Comparison of ENCODE assay signal across 10 cellular contexts in the genomic region with DNA sequence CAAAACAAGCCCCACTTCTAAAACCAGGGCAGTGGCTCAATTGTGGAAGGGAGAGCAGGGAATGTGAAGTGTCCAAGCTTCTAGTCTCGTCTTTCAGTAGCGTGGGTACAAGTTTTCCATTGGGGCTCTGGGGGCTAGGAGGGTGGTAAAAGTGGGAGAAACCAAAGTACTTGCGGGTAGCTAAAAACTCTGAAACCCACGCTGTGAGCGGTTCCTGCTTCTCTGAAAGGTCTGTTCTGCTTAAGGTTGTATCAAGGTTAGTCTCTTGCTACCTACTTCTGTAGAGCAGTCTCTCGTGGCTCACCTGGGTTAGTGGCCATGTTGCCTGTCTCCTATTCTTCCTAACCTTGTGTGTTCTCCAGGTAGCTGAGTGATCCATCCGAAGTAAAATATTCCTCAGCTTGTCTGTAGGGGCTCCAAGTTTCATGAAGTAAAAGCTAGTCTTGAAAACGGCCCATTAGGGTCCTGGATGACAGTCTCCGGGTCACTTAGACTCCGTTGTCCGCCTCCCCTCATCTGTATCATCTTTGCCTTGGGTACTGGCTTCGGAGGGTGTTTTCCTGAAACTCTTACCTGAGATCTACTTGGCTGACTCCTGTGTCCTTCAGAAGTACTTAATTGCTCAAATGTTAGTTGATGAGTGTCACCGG. TPM values are rescaled to one million over a fixed set of nuclear protein-coding genes. Genes with fewer than 3 reads are reported as not detected.
DNase-seq lines count a peak whose midpoint lies in the region; ATAC-seq and TF ChIP-seq lines count a peak whose summit lies in the region.
"Had no signal": no experiment of that assay in that cellular context is flagged by ENCODE, and none has a peak within 500 bp of the region (broad histone marks: within the 10 kb centered on the region; RNA-seq: fewer than 3 reads in every experiment).

No MANE protein-coding gene starts in this region.

- POLR2A ChIA-PET in WTC11 (lab: Charles Lee) = interaction anchor here (0.6 to 4.3 kb wide), 4 partner anchors 12 to 309 kb away, joined by 3 to 51 read pairs (median 4); no protein-coding TSS in a partner anchor

- peaks cover 31 to 59% (median 38%) of the 10 kb centered on the region in 4 donors for H3K4me1 ChIP-seq in transverse colon

- H3K9me3 ChIP-seq in transverse colon = no peaks in the 10 kb centered on the region

- H3K4me1 Mint-ChIP-seq in activated naive CD4-positive, alpha-beta T cell treated with anti-CD3 and anti-CD28 coated beads, Interleukin-2, amount 10 ng/mL, durations not matched to agents 7 days and 5 days = peaks cover 69% of the 10 kb centered on the region
- peaks cover 55% of the 10 kb centered on the region for H3K4me1 Mint-ChIP-seq in WTC11

- intact Hi-C loops in transverse colon (cut with DNase I; ENCODE audit: low total_unique reads) = no loop called here

- peaks cover 25% of the 10 kb centered on the region for H3K36me3 Mint-ChIP-seq in activated naive CD4-positive, alpha-beta T cell treated with anti-CD3 and anti-CD28 coated beads, Interleukin-2, amount 10 ng/mL, durations not matched to agents 7 days and 5 days
- H3K36me3 Mint-ChIP-seq in WTC11 = peaks cover 24% of the 10 kb centered on the region

- H3K27me3 ChIP-seq in layer of hippocampus (ENCODE audit: control insufficient read depth, insufficient read depth, low read length) (no peaks in the 10 kb centered on the region), transverse colon (no peaks in the 10 kb centered on the region)

- peaks cover 0 to 6% (median 0%) of the 10 kb centered on the region in 4 donors for H3K36me3 ChIP-seq in transverse colon

- no peaks in the 10 kb centered on the region for H3K9me3 Mint-ChIP-seq in activated naive CD4-positive, alpha-beta T cell treated with anti-CD3 and anti-CD28 coated beads, Interleukin-2, amount 10 ng/mL, durations not matched to agents 7 days and 5 days
- no peaks in the 10 kb centered on the region for H3K9me3 Mint-ChIP-seq in WTC11

- 84 to 100% methylated on average over 2 to 13 of the region's 13 CpGs for WGBS in transverse colon (ENCODE audit: low coverage in 1 of 2), 2 donors

- peak overlapping the region; percentile 79 for H3K4me3 Mint-ChIP-seq in activated naive CD4-positive, alpha-beta T cell treated with anti-CD3 and anti-CD28 coated beads, Interleukin-2, amount 10 ng/mL, durations not matched to agents 7 days and 5 days
- peak overlapping the region; percentile 85 for H3K4me3 Mint-ChIP-seq in WTC11

- no peak for DNase-seq in activated naive CD4-positive, alpha-beta T cell treated with anti-CD3 and anti-CD28 coated beads, Interleukin-2, amount 10 ng/mL, durations not matched to agents 7 days and 5 days
- DNase-seq in activated naive CD4-positive, alpha-beta T cell (lab: John Stamatoyannopoulos, UW) = no peak
- no peak for DNase-seq in WTC11 (ENCODE audit: low spot score)
- no peak for DNase-seq in transverse colon
- no peak for DNase-seq in NCI-H2227 (lab: John Stamatoyannopoulos, UW; ENCODE audit: unreplicated experiment)
- no peak for DNase-seq in superior temporal gyrus (ENCODE audit: extremely low spot score)
- DNase-seq: SHP77 treated with DMSO at 0.1 percent for 48 hours, small intestine had no signal

- ATAC-seq in WTC11 = no peak
- no peak for ATAC-seq in HG03025 (IDR thresholded peaks at IDR 0.05; ENCODE audit: low FRiP score, unreplicated experiment)

- CTCF ChIA-PET in activated naive CD4-positive, alpha-beta T cell treated with anti-CD3 and anti-CD28 coated beads, Interleukin-2, amount 10 ng/mL, durations not matched to agents 7 days and 5 days (lab: Charles Lee) = interaction anchor here (0.9 to 2.1 kb wide), 9 partner anchors 8 to 343 kb away, joined by 3 to 9 read pairs (median 3); no protein-coding TSS in a partner anchor
- CTCF ChIA-PET in WTC11 (lab: Charles Lee) = interaction anchor here (0.6 to 6.8 kb wide), 2 partner anchors 23 to 40 kb away, joined by 4 to 42 read pairs; no protein-coding TSS in a partner anchor

- H3K27ac ChIP-seq in layer of hippocampus (ENCODE audit: low read depth, low read length) = peak overlapping the region; percentile 21
- peak overlapping the region; percentile 96 to 99 (median 98) for H3K27ac ChIP-seq in transverse colon

- in situ Hi-C loops in transverse colon (cut with MboI; ENCODE audit: low pct_ligation_motif_present in 1 of 4, low pct_unique_long_range_greater_than_20kb in 1 of 4, low sequenced_read_pairs in 3 of 4) = no loop called here

- TF ChIP-seq CTCF in WTC11 (IDR thresholded peaks at IDR 0.05) = no peak
- TF ChIP-seq CTCF in transverse colon (IDR thresholded peaks at IDR 0.05) = no peak

- no peaks in the 10 kb centered on the region for H3K27me3 Mint-ChIP-seq in activated naive CD4-positive, alpha-beta T cell treated with anti-CD3 and anti-CD28 coated beads, Interleukin-2, amount 10 ng/mL, durations not matched to agents 7 days and 5 days
- no peaks in the 10 kb centered on the region for H3K27me3 Mint-ChIP-seq in WTC11 (ENCODE audit: low read depth)

- H3K4me3 ChIP-seq in transverse colon = no peak overlapping the region

- no peak for TF ChIP-seq EP300 in transverse colon (IDR thresholded peaks at IDR 0.05; ENCODE audit: low read depth)

- H3K27ac Mint-ChIP-seq in activated naive CD4-positive, alpha-beta T cell treated with anti-CD3 and anti-CD28 coated beads, Interleukin-2, amount 10 ng/mL, durations not matched to agents 7 days and 5 days = peak overlapping the region; percentile 97
- peak overlapping the region; percentile 97 for H3K27ac Mint-ChIP-seq in WTC11

- TF ChIP-seq POLR2A in transverse colon (IDR thresholded peaks at IDR 0.05) = no peak

TF ChIP-seq in WTC11, 78 proteins besides CTCF, POLR2A, EP300 and RAD21 (continues in another document):
- TF ChIP-seq ZNF138 (CRISPR knock-in tag; conservative IDR thresholded peaks at IDR 0.05) (no peak), NR2C2 (CRISPR knock-in tag; IDR thresholded peaks at IDR 0.05) (no peak), TEAD1 (CRISPR knock-in tag; IDR thresholded peaks at IDR 0.05) (no peak), USF1 (CRISPR knock-in tag; IDR thresholded peaks at IDR 0.05) (no peak), FOXP1 (CRISPR knock-in tag; IDR thresholded peaks at IDR 0.05; ENCODE audit: borderline replicate concordance) (no peak), PRRX2 (CRISPR knock-in tag; IDR thresholded peaks at IDR 0.05) (no peak), ELF4 (CRISPR knock-in tag; IDR thresholded peaks at IDR 0.05; ENCODE audit: low read depth) (no peak)
- TF ChIP-seq, protein P1, sequence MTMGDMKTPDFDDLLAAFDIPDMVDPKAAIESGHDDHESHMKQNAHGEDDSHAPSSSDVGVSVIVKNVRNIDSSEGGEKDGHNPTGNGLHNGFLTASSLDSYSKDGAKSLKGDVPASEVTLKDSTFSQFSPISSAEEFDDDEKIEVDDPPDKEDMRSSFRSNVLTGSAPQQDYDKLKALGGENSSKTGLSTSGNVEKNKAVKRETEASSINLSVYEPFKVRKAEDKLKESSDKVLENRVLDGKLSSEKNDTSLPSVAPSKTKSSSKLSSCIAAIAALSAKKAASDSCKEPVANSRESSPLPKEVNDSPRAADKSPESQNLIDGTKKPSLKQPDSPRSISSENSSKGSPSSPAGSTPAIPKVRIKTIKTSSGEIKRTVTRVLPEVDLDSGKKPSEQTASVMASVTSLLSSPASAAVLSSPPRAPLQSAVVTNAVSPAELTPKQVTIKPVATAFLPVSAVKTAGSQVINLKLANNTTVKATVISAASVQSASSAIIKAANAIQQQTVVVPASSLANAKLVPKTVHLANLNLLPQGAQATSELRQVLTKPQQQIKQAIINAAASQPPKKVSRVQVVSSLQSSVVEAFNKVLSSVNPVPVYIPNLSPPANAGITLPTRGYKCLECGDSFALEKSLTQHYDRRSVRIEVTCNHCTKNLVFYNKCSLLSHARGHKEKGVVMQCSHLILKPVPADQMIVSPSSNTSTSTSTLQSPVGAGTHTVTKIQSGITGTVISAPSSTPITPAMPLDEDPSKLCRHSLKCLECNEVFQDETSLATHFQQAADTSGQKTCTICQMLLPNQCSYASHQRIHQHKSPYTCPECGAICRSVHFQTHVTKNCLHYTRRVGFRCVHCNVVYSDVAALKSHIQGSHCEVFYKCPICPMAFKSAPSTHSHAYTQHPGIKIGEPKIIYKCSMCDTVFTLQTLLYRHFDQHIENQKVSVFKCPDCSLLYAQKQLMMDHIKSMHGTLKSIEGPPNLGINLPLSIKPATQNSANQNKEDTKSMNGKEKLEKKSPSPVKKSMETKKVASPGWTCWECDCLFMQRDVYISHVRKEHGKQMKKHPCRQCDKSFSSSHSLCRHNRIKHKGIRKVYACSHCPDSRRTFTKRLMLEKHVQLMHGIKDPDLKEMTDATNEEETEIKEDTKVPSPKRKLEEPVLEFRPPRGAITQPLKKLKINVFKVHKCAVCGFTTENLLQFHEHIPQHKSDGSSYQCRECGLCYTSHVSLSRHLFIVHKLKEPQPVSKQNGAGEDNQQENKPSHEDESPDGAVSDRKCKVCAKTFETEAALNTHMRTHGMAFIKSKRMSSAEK (CRISPR knock-in tag; IDR thresholded peaks at IDR 0.05; ENCODE audit: borderline replicate concordance) = no peak
- TF ChIP-seq, protein P2, sequence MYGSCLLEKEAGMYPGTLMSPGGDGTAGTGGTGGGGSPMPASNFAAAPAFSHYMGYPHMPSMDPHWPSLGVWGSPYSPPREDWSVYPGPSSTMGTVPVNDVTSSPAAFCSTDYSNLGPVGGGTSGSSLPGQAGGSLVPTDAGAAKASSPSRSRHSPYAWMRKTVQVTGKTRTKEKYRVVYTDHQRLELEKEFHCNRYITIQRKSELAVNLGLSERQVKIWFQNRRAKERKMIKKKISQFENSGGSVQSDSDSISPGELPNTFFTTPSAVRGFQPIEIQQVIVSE (CRISPR knock-in tag; IDR thresholded peaks at IDR 0.05; ENCODE audit: borderline replicate concordance) = no peak

RNA-seq across cellular contexts. Expression of gene WDR1, which starts 1.9 kb away (rescaled TPM):
- total RNA-seq in WTC11 (2021) = 288 to 306 TPM (median 288 TPM) in 3 replicates
- total RNA-seq in transverse colon = 100 to 1,000 TPM; 196 to 268 (median 246) TPM
